In the genomic region with DNA sequence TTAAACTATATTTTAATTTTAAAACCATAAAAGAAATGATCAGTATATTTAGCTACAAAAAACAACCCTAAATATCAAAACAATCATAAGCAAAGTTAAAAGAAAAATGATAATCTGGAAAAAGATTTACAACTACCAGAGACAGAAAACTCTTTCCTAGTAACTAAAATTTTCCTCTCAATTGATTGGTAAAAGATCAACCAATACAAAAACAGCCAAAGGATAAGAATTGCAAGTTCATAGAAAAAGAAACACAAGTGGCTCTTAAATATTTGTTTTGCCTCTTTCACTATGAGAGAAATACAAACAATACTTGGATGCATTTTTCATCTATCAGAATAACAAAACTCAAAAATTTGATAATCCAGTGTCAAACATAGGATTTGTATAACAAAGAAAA, we compare ENCODE assay signal across 23 cellular contexts.
"Had no signal": no experiment of that assay in that cellular context is flagged by ENCODE, and none has a peak within 500 bp of the region (broad histone marks: within the 10 kb centered on the region; RNA-seq: fewer than 3 reads in every experiment).

No MANE protein-coding gene starts in this region.

- H3K36me3 ChIP-seq: ovary, right atrium auricular region, uterus had no signal

- H3K4me1 Mint-ChIP-seq: stimulated activated memory B cell treated with anti-CD40 and anti-IgM and Interleukin-4, amounts not matched to agents 10 μg/mL and 1 μg/mL and 100 μg/mL, for 72 hours; stimulated activated naive CD8-positive, alpha-beta T cell treated with anti-CD3 and anti-CD28 coated beads, Interleukin-15, amount 100 ng/mL, for 72 hours had no signal

- H3K4me3 Mint-ChIP-seq: mesothelial cell of epicardium; naive B cell; natural killer cell treated with Interleukin-12 subunit alpha and Interleukin-12 subunit beta and Interleukin-15 and Interleukin-18, amount 100 ng/mL, for 72 hours; stimulated activated memory B cell treated with anti-CD40 and anti-IgM and Interleukin-4, amounts not matched to agents 10 μg/mL and 1 μg/mL and 100 μg/mL, for 72 hours; stimulated activated naive CD8-positive, alpha-beta T cell treated with anti-CD3 and anti-CD28 coated beads, Interleukin-15, amount 100 ng/mL, for 72 hours; type B pancreatic cell had no signal

- DNase-seq: islet precursor cell; left ventricle myocardium inferior; mesendoderm; naive B cell; ovary; spleen; stimulated activated CD4-positive, alpha-beta T cell treated with anti-CD3 and anti-CD28 coated beads, Interleukin-4, amount 100 ng/mL, for 4 hours; stimulated activated CD8-positive, alpha-beta memory T cell treated with anti-CD3 and anti-CD28 coated beads, Interleukin-4, amount 100 ng/mL, for 48 hours; stimulated activated naive CD4-positive, alpha-beta T cell treated with Interleukin-2 at 50 U/mL for 16 hours; stimulated activated naive CD8-positive, alpha-beta T cell treated with anti-CD3 and anti-CD28 coated beads, Interleukin-15, amount 100 ng/mL, for 72 hours; substantia nigra; uterus had no signal

- H3K27me3 Mint-ChIP-seq: naive B cell; natural killer cell treated with Interleukin-12 subunit alpha and Interleukin-12 subunit beta and Interleukin-15 and Interleukin-18, amount 100 ng/mL, for 72 hours; progenitor cell of endocrine pancreas; stimulated activated memory B cell treated with anti-CD40 and anti-IgM and Interleukin-4, amounts not matched to agents 10 μg/mL and 1 μg/mL and 100 μg/mL, for 72 hours; stimulated activated naive CD8-positive, alpha-beta T cell treated with anti-CD3 and anti-CD28 coated beads, Interleukin-15, amount 100 ng/mL, for 72 hours; type B pancreatic cell had no signal

- H3K4me2 ChIP-seq: hepatocyte had no signal

- H3K9me3 ChIP-seq: ovary, uterus had no signal

- H3K27ac ChIP-seq: hepatocyte, left ventricle myocardium inferior, ovary, right atrium auricular region, skin epidermis, spleen, tibial nerve, uterus had no signal

- H3K4me1 ChIP-seq: left ventricle myocardium inferior, right atrium auricular region, spleen, tibial nerve, uterus had no signal

- ATAC-seq: natural killer cell treated with Interleukin-12 subunit alpha and Interleukin-12 subunit beta and Interleukin-15 and Interleukin-18, amount 100 ng/mL, for 72 hours; sciatic nerve; stimulated activated memory B cell treated with anti-CD40 and anti-IgM and Interleukin-4, amounts not matched to agents 10 μg/mL and 1 μg/mL and 100 μg/mL, for 72 hours; stimulated activated naive CD8-positive, alpha-beta T cell treated with anti-CD3 and anti-CD28 coated beads, Interleukin-15, amount 100 ng/mL, for 72 hours had no signal

- H3K79me2 ChIP-seq: hepatocyte had no signal

- H3K4me3 ChIP-seq: hepatocyte, left ventricle myocardium inferior, lung, ovary, right atrium auricular region, skin epidermis, spleen, tibial nerve, uterus had no signal

- H3K27ac Mint-ChIP-seq: mesothelial cell of epicardium; naive B cell; natural killer cell treated with Interleukin-12 subunit alpha and Interleukin-12 subunit beta and Interleukin-15 and Interleukin-18, amount 100 ng/mL, for 72 hours; progenitor cell of endocrine pancreas; stimulated activated memory B cell treated with anti-CD40 and anti-IgM and Interleukin-4, amounts not matched to agents 10 μg/mL and 1 μg/mL and 100 μg/mL, for 72 hours; stimulated activated naive CD8-positive, alpha-beta T cell treated with anti-CD3 and anti-CD28 coated beads, Interleukin-15, amount 100 ng/mL, for 72 hours; type B pancreatic cell had no signal

- H2AFZ ChIP-seq: hepatocyte had no signal

- H3K27me3 ChIP-seq: hepatocyte, ovary, right atrium auricular region, spleen, tibial nerve, uterus had no signal
